Comparison of ENCODE assay signal across 36 cellular contexts in genomic region chr18:4267641-4268040, GRCh38.
"Had no signal": no experiment of that assay in that cellular context is flagged by ENCODE, and none has a peak within 500 bp of the region (broad histone marks: within the 10 kb centered on the region; RNA-seq: fewer than 3 reads in every experiment).

No MANE protein-coding gene starts in this region.

- H3K4me1 ChIP-seq: body of pancreas, breast epithelium had no signal

- H3K36me3 ChIP-seq: adrenal gland, brain microvascular endothelial cell, breast epithelium had no signal

- H3K36me3 Mint-ChIP-seq: activated CD4-positive, alpha-beta memory T cell treated with anti-CD3 and anti-CD28 coated beads for 36 hours; activated naive CD4-positive, alpha-beta T cell treated with anti-CD3 and anti-CD28 coated beads, Interleukin-2, amount 50 U/mL, for 72 hours; activated naive CD8-positive, alpha-beta T cell treated with anti-CD3 and anti-CD28 coated beads for 36 hours had no signal

- FAIRE-seq: astrocyte, colon, TTC549 had no signal

- H3K4me3 ChIP-seq: adrenal gland, body of pancreas, breast epithelium had no signal

- H3K27ac Mint-ChIP-seq: activated B cell treated with CpG ODN at 0.5 μM for 24 hours; activated CD4-positive, alpha-beta memory T cell treated with anti-CD3 and anti-CD28 coated beads for 36 hours; activated CD4-positive, alpha-beta T cell treated with anti-CD3 and anti-CD28 coated beads, Interleukin-2, amount 10 ng/mL, durations not matched to agents 24 days and 14 days; activated CD8-positive, alpha-beta T cell treated with anti-CD3 and anti-CD28 coated beads for 36 hours; activated naive CD4-positive, alpha-beta T cell treated with anti-CD3 and anti-CD28 coated beads for 36 hours; activated naive CD4-positive, alpha-beta T cell treated with anti-CD3 and anti-CD28 coated beads, Interleukin-2, amount 50 U/mL, for 72 hours; activated naive CD8-positive, alpha-beta T cell treated with anti-CD3 and anti-CD28 coated beads for 36 hours; activated T-cell treated with anti-CD3 and anti-CD28 coated beads, Interleukin-2, amount 50 U/mL, for 72 hours; activated T-helper 1 cell treated with anti-CD3 and anti-CD28 coated beads, Interleukin-12 subunit alpha, Interleukin-12 subunit beta, Interleukin-2, Interleukin-4 antibody, amounts not matched to agents 30 ng/mL and 10 ng/mL and 1 ng/mL, durations not matched to agents 14 hours and 24 hours and 36 hours; activated T-helper 17 cell treated with anti-CD3 and anti-CD28 coated beads, Interleukin-2, amount 50 U/mL, for 72 hours; T-helper 2 cell treated with Interferon-gamma antibody and Interleukin-4, amounts not matched to agents 5 μg/mL and 100 μg/mL, for 36 hours had no signal

- H3K9me3 ChIP-seq: adrenal gland, body of pancreas, breast epithelium had no signal

- H3K4me1 Mint-ChIP-seq: activated B cell treated with CpG ODN at 0.5 μM for 24 hours; activated CD4-positive, alpha-beta T cell treated with anti-CD3 and anti-CD28 coated beads, Interleukin-2, amount 10 ng/mL, durations not matched to agents 24 days and 14 days; activated naive CD8-positive, alpha-beta T cell treated with anti-CD3 and anti-CD28 coated beads for 36 hours; activated T-helper 17 cell treated with anti-CD3 and anti-CD28 coated beads, Interleukin-2, amount 50 U/mL, for 72 hours had no signal

- ATAC-seq: activated CD8-positive, alpha-beta T cell treated with anti-CD3 and anti-CD28 coated beads for 36 hours; activated naive CD4-positive, alpha-beta T cell treated with anti-CD3 and anti-CD28 coated beads, Interleukin-2, amount 50 U/mL, for 72 hours; activated T-cell treated with anti-CD3 and anti-CD28 coated beads, Interleukin-2, amount 50 U/mL, for 4 hours; activated T-cell treated with anti-CD3 and anti-CD28 coated beads, Interleukin-2, amount 50 U/mL, for 72 hours; activated T-helper 17 cell treated with anti-CD3 and anti-CD28 coated beads, Interleukin-2, amount 50 U/mL, for 72 hours; body of pancreas had no signal

- H3K27ac ChIP-seq: adrenal gland, body of pancreas, brain microvascular endothelial cell, breast epithelium, VCaP had no signal

- H3K9me3 Mint-ChIP-seq: activated CD4-positive, alpha-beta T cell treated with anti-CD3 and anti-CD28 coated beads, Interleukin-2, amount 10 ng/mL, durations not matched to agents 24 days and 14 days; activated CD8-positive, alpha-beta T cell treated with anti-CD3 and anti-CD28 coated beads for 36 hours; activated naive CD4-positive, alpha-beta T cell treated with anti-CD3 and anti-CD28 coated beads for 36 hours; activated T-helper 17 cell treated with anti-CD3 and anti-CD28 coated beads, Interleukin-2, amount 50 U/mL, for 72 hours; T-helper 2 cell treated with Interferon-gamma antibody and Interleukin-4, amounts not matched to agents 5 μg/mL and 100 μg/mL, for 36 hours had no signal

- H3K27me3 Mint-ChIP-seq: activated B cell treated with CpG ODN at 0.5 μM for 24 hours; activated CD4-positive, alpha-beta memory T cell treated with anti-CD3 and anti-CD28 coated beads for 36 hours; activated CD4-positive, alpha-beta T cell treated with anti-CD3 and anti-CD28 coated beads, Interleukin-2, amount 10 ng/mL, durations not matched to agents 24 days and 14 days; activated CD8-positive, alpha-beta T cell treated with anti-CD3 and anti-CD28 coated beads for 36 hours; activated naive CD8-positive, alpha-beta T cell treated with anti-CD3 and anti-CD28 coated beads for 36 hours; activated T-helper 17 cell treated with anti-CD3 and anti-CD28 coated beads, Interleukin-2, amount 50 U/mL, for 72 hours had no signal

- H3K27me3 ChIP-seq: adrenal gland, body of pancreas, brain microvascular endothelial cell, breast epithelium had no signal

- H3K4me3 Mint-ChIP-seq: activated B cell treated with CpG ODN at 0.5 μM for 24 hours; activated CD4-positive, alpha-beta memory T cell treated with anti-CD3 and anti-CD28 coated beads for 36 hours; activated CD4-positive, alpha-beta T cell treated with anti-CD3 and anti-CD28 coated beads, Interleukin-2, amount 10 ng/mL, durations not matched to agents 24 days and 14 days; activated CD8-positive, alpha-beta T cell treated with anti-CD3 and anti-CD28 coated beads for 36 hours; activated naive CD4-positive, alpha-beta T cell treated with anti-CD3 and anti-CD28 coated beads for 36 hours; activated naive CD8-positive, alpha-beta T cell treated with anti-CD3 and anti-CD28 coated beads for 36 hours; activated T-cell treated with anti-CD3 and anti-CD28 coated beads, Interleukin-2, amount 50 U/mL, for 4 hours; activated T-cell treated with anti-CD3 and anti-CD28 coated beads, Interleukin-2, amount 50 U/mL, for 72 hours; activated T-helper 1 cell treated with anti-CD3 and anti-CD28 coated beads, Interleukin-12 subunit alpha, Interleukin-12 subunit beta, Interleukin-2, Interleukin-4 antibody, amounts not matched to agents 30 ng/mL and 10 ng/mL and 1 ng/mL, durations not matched to agents 14 hours and 24 hours and 36 hours; activated T-helper 17 cell treated with anti-CD3 and anti-CD28 coated beads, Interleukin-2, amount 50 U/mL, for 72 hours; T-helper 2 cell treated with Interferon-gamma antibody and Interleukin-4, amounts not matched to agents 5 μg/mL and 100 μg/mL, for 36 hours had no signal

- DNase-seq: activated B cell treated with CpG ODN at 0.5 μM for 24 hours; activated CD4-positive, alpha-beta memory T cell treated with anti-CD3 and anti-CD28 coated beads for 36 hours; activated CD4-positive, alpha-beta T cell treated with anti-CD3 and anti-CD28 coated beads for 4 hours; activated CD4-positive, alpha-beta T cell treated with anti-CD3 and anti-CD28 coated beads, Interleukin-2, amount 10 ng/mL, durations not matched to agents 24 days and 14 days; activated CD4-positive, alpha-beta T cell treated with anti-CD3 and anti-CD28 coated beads, Interleukin-2, amount 50 U/mL, for 1 hour; activated CD4-positive, alpha-beta T cell treated with anti-CD3 and anti-CD28 coated beads, Interleukin-2, amount 50 U/mL, for 4 hours; activated CD4-positive, CD25-positive, alpha-beta regulatory T cell treated with anti-CD3 and anti-CD28 coated beads, Interleukin-2, amount 50 U/mL, for 72 hours; activated CD8-positive, alpha-beta memory T cell treated with anti-CD3 and anti-CD28 coated beads, Interleukin-2, amount 50 U/mL, for 4 hours; activated CD8-positive, alpha-beta T cell treated with anti-CD3 and anti-CD28 coated beads for 36 hours; activated effector memory CD4-positive, alpha-beta T cell treated with anti-CD3 and anti-CD28 coated beads, Interleukin-2, amount 50 U/mL, for 16 hours; activated gamma-delta T cell treated with Interleukin-2 at 50 U/mL for 16 hours; activated naive CD4-positive, alpha-beta T cell; activated naive CD4-positive, alpha-beta T cell treated with anti-CD3 and anti-CD28 coated beads for 36 hours; activated naive CD4-positive, alpha-beta T cell treated with anti-CD3 and anti-CD28 coated beads, Interleukin-2, amount 50 U/mL, for 16 hours; activated naive CD8-positive, alpha-beta T cell treated with anti-CD3 and anti-CD28 coated beads for 36 hours; activated T-cell treated with anti-CD3 and anti-CD28 coated beads for 4 hours; activated T-cell treated with anti-CD3 and anti-CD28 coated beads, Interleukin-2, amount 50 U/mL, for 1 hour; activated T-cell treated with anti-CD3 and anti-CD28 coated beads, Interleukin-2, amount 50 U/mL, for 4 hours; activated T-cell treated with anti-CD3 and anti-CD28 coated beads, Interleukin-2, amount 50 U/mL, for 72 hours; adrenal gland; amniotic stem cell; aorta; body of pancreas; brain microvascular endothelial cell; central memory CD4-positive, alpha-beta T cell; T-helper 2 cell; T-helper 9 cell had no signal
